Comparison of ENCODE assay signal across 12 cellular contexts in the genomic region with DNA sequence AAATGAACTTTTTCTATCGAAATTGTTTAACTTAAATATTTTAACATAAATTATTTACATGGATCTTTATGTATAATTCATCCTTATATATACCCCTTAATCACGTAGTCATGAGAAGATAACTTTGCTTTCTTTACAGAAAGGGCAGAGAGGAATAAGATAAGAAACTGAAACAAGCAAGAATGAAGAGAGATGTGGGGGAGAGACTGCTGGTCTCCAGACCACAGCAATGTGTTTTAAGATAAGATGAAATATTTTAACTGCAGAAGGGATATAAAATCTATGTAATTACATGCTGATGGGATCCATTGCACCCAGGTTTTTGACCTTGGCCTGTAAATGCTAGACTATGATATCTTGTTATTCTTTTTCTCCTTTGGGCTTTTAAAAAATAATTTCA.
"Had no signal": no experiment of that assay in that cellular context is flagged by ENCODE, and none has a peak within 500 bp of the region (broad histone marks: within the 10 kb centered on the region; RNA-seq: fewer than 3 reads in every experiment).

No MANE protein-coding gene starts in this region.

- H3K27ac Mint-ChIP-seq: progenitor cell of endocrine pancreas had no signal

- ATAC-seq: right cardiac atrium; stimulated activated naive CD8-positive, alpha-beta T cell treated with anti-CD3 and anti-CD28 coated beads, Interleukin-15, Interleukin-2, amounts not matched to agents 100 U/mL and 50 U/mL, for 24 hours had no signal

- H3K27me3 Mint-ChIP-seq: progenitor cell of endocrine pancreas had no signal

- H3K27me3 ChIP-seq: ascending aorta had no signal

- H3K4me3 ChIP-seq: ascending aorta, skin epidermis had no signal

- H3K4me1 ChIP-seq: ascending aorta had no signal

- H3K27ac ChIP-seq: ascending aorta, skin epidermis had no signal

- H3K9me3 ChIP-seq: ascending aorta had no signal

- DNase-seq: activated CD4-positive, alpha-beta T cell treated with anti-CD3 and anti-CD28 coated beads, Interleukin-2, amount 50 U/mL, for 4 hours; activated CD4-positive, CD25-positive, alpha-beta regulatory T cell treated with anti-CD3 and anti-CD28 coated beads, Interleukin-2, amount 50 U/mL, for 72 hours; activated naive CD4-positive, alpha-beta T cell; activated T-cell treated with anti-CD3 and anti-CD28 coated beads for 4 hours; hypothalamus; right cardiac atrium; stimulated activated naive CD8-positive, alpha-beta T cell treated with anti-CD3 and anti-CD28 coated beads, Interleukin-15, Interleukin-2, amounts not matched to agents 100 U/mL and 50 U/mL, for 24 hours; SW 1271; trophoblast cell had no signal
